ENCODE assay signal across 26 cellular contexts in the genomic region with DNA sequence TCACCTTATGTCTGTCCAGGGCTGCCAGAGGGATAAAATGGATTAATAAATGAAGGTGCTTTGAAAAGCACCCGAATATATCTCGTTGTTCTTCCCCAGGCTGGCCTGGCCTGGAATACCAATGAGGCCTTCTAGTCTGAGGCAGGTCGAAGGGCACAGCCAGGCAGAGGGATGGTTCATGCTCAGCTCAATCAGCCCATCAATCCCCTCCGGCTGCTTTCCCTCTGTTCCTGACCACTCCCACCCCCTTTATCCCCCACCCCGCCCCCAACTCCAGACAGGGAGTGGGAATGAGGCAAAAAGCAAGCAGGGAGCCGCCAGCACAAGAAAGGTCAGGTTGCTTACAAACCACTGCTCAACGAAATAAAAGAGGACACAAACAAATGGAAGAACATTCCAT. TPM values are rescaled to one million over a fixed set of nuclear protein-coding genes. Genes with fewer than 3 reads are reported as not detected.
"Had no signal": no experiment of that assay in that cellular context is flagged by ENCODE, and none has a peak within 500 bp of the region (broad histone marks: within the 10 kb centered on the region; RNA-seq: fewer than 3 reads in every experiment).

No MANE protein-coding gene starts in this region.

- H3K4me2 ChIP-seq: PC-9, SK-N-SH had no signal

- H3K27ac ChIP-seq: PC-9, Peyer's patch had no signal

- H3K27me3 ChIP-seq: MG63, Peyer's patch had no signal

- H3K36me3 ChIP-seq: MG63, Peyer's patch had no signal

- H2AFZ ChIP-seq: PC-9 had no signal

- H3K4me3 ChIP-seq: MG63, PC-9, Peyer's patch had no signal

- H3K9ac ChIP-seq: SK-N-SH had no signal

- H3K9me3 ChIP-seq: MG63, Peyer's patch, SK-N-SH had no signal

- DNase-seq: KBM-7, MG63, NCI-H1092, NCI-H1105 treated with DMSO at 0.1 percent for 48 hours, NCI-H1417 treated with DMSO at 0.1 percent for 48 hours, NCI-H146, NCI-H1694 treated with DMSO at 0.1 percent for 48 hours, NCI-H1930, NCI-H2081, NCI-H2107, NCI-H226, NCI-H446, NCI-H510A, NCI-H524 treated with DMSO at 0.1 percent for 48 hours, NCI-H69, NCI-H774, OCI-M1, PC-9, Peyer's patch, Right ventricle myocardium superior, RPMI8226, SK-N-SH, SW 1271 had no signal

RNA-seq across cellular contexts. Expression of a gene that starts 40.0 kb away (rescaled TPM):
- total RNA-seq: PC-9 had no signal

RNA-seq across cellular contexts. Expression of a gene that starts 58.3 kb away (rescaled TPM):
- total RNA-seq: HT-29, LHCN-M2, PC-9, Peyer's patch, Right ventricle myocardium superior, SK-MEL-5 had no signal
- polyA plus RNA-seq: SK-N-SH had no signal
